ENCODE assay signal across 8 cellular contexts in the genomic region with DNA sequence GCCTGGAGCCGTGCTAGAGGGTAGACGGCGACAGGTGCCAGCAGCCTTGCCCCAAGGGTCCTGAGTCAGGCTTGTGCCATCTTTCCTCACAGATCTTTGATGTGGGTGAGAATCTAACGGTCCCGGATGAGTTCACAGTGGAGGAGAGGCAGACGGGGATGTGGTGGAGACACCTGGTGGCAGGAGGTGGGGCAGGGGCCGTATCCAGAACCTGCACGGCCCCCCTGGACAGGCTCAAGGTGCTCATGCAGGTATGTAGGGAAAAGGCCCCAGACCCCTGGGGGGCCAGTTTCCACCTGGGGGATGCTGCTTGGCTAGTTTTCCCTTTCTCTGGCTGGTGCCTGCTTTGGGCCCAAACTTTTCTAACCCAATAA. TPM values are rescaled to one million over a fixed set of nuclear protein-coding genes. Genes with fewer than 3 reads are reported as not detected.
A peak's percentile ranks its signal among the peaks of the same experiment; 100 is the strongest.
DNase-seq lines count a peak whose midpoint lies in the region; ATAC-seq, FAIRE-seq and TF ChIP-seq lines count a peak whose summit lies in the region.

No MANE protein-coding gene starts in this region.

- H3K9ac ChIP-seq in BLaER1 = peak overlapping the region; percentile 68

- H3K4me1 Mint-ChIP-seq in activated naive CD4-positive, alpha-beta T cell treated with anti-CD3 and anti-CD28 coated beads for 36 hours (ENCODE audit: low read depth) = peaks cover 39% of the 10 kb centered on the region

- no peaks in the 10 kb centered on the region for H3K9me3 ChIP-seq in BLaER1
- H3K9me3 ChIP-seq in mucosa of descending colon = no peaks in the 10 kb centered on the region
- no peaks in the 10 kb centered on the region for H3K9me3 ChIP-seq in tibial artery

- peak; percentile 76 for DNase-seq in activated naive CD4-positive, alpha-beta T cell treated with anti-CD3 and anti-CD28 coated beads for 36 hours
- DNase-seq in mucosa of descending colon (peak in 2 of 3 donors; percentile 42 to 47), HPDE6-E6E7 (ENCODE audit: extremely low spot score) (no peak), tibial artery (no peak), GM19239 (ENCODE audit: insufficient read length, low spot score) (no peak)

- H4K20me1 ChIP-seq in BLaER1 = peaks cover 56% of the 10 kb centered on the region

- H3K27me3 Mint-ChIP-seq in activated naive CD4-positive, alpha-beta T cell treated with anti-CD3 and anti-CD28 coated beads for 36 hours (ENCODE audit: low read depth) = no peaks in the 10 kb centered on the region

- peaks cover 79% of the 10 kb centered on the region for H3K4me1 ChIP-seq in BLaER1
- H3K4me1 ChIP-seq in mucosa of descending colon (ENCODE audit: low read depth) = peaks cover 34% of the 10 kb centered on the region
- H3K4me1 ChIP-seq in tibial artery = peaks cover 0 to 41% (median 30%) of the 10 kb centered on the region in 4 donors

- H3K4me2 ChIP-seq in BLaER1 = peak overlapping the region; percentile 82

- H3K27ac ChIP-seq in BLaER1 (peak overlapping the region; percentile 87), tibial artery (no peak overlapping the region)

- H3K36me3 ChIP-seq in BLaER1 (peaks cover 70% of the 10 kb centered on the region), mucosa of descending colon (ENCODE audit: low read depth) (peaks cover 20% of the 10 kb centered on the region), tibial artery (peaks cover 71 to 73% (median 72%) of the 10 kb centered on the region in 3 donors)

- no peak overlapping the region for H3K4me3 Mint-ChIP-seq in activated naive CD4-positive, alpha-beta T cell treated with anti-CD3 and anti-CD28 coated beads for 36 hours

- intact Hi-C loops in activated naive CD4-positive, alpha-beta T cell treated with anti-CD3 and anti-CD28 coated beads for 36 hours (cut with micrococcal nuclease) = loop anchor here (1.0 kb wide), 1 partner anchor 160 kb away; no protein-coding TSS in a partner anchor
- intact Hi-C loops in mucosa of descending colon (cut with DNase I, micrococcal nuclease) (no loop called here), tibial artery (cut with DNase I; ENCODE audit: low total_unique reads) (no loop called here)

- ATAC-seq in mucosa of descending colon (peak; percentile 6), GM18861 (IDR thresholded peaks at IDR 0.05; ENCODE audit: unreplicated experiment) (no peak)

- no peak for FAIRE-seq in GM19239 (lab: Jason Lieb, UNC)

- CTCF ChIA-PET in activated naive CD4-positive, alpha-beta T cell treated with anti-CD3 and anti-CD28 coated beads for 36 hours (lab: Charles Lee) = interaction anchor here (0.7 to 2.3 kb wide), 9 partner anchors 9 to 161 kb away, joined by 3 to 19 read pairs (median 4); no protein-coding TSS in a partner anchor

- no peaks in the 10 kb centered on the region for H3K9me3 Mint-ChIP-seq in activated naive CD4-positive, alpha-beta T cell treated with anti-CD3 and anti-CD28 coated beads for 36 hours

- H3K27me3 ChIP-seq in BLaER1 = no peaks in the 10 kb centered on the region
- no peaks in the 10 kb centered on the region for H3K27me3 ChIP-seq in tibial artery

- no peak overlapping the region for H3K4me3 ChIP-seq in BLaER1
- no peak overlapping the region for H3K4me3 ChIP-seq in mucosa of descending colon
- H3K4me3 ChIP-seq in tibial artery = no peak overlapping the region

- H3K36me3 Mint-ChIP-seq in activated naive CD4-positive, alpha-beta T cell treated with anti-CD3 and anti-CD28 coated beads for 36 hours (ENCODE audit: low read depth) = peaks cover 27% of the 10 kb centered on the region

- peak; percentile 48; the same call in 1 of the 2 replicates for TF ChIP-seq CTCF in LNCAP (IDR thresholded peaks at IDR 0.05)
- TF ChIP-seq CTCF in mucosa of descending colon (IDR thresholded peaks at IDR 0.05) = no peak
- TF ChIP-seq CTCF in tibial artery (IDR thresholded peaks at IDR 0.05) = no peak

- H3K27ac Mint-ChIP-seq in activated naive CD4-positive, alpha-beta T cell treated with anti-CD3 and anti-CD28 coated beads for 36 hours = peak overlapping the region; percentile 44

RNA-seq across cellular contexts. Expression of gene PTGES2, which starts 24.0 kb away (rescaled TPM):
- total RNA-seq in activated naive CD4-positive, alpha-beta T cell treated with anti-CD3 and anti-CD28 coated beads for 36 hours = 10 to 100 TPM; 47.6 to 48.4 TPM
- total RNA-seq in mucosa of descending colon = 10 to 100 TPM; 65.3 to 99.7 (median 90.6) TPM

RNA-seq across cellular contexts. Expression of gene SLC25A25, which starts 35.5 kb away (rescaled TPM):
- 10 to 100 TPM; 12.0 to 12.7 TPM for total RNA-seq in activated naive CD4-positive, alpha-beta T cell treated with anti-CD3 and anti-CD28 coated beads for 36 hours
- 10 to 100 TPM; 19.1 to 27.3 (median 21.3) TPM for total RNA-seq in mucosa of descending colon

RNA-seq across cellular contexts. Expression of gene NAIF1, which starts 36.5 kb away (rescaled TPM):
- total RNA-seq in activated naive CD4-positive, alpha-beta T cell treated with anti-CD3 and anti-CD28 coated beads for 36 hours = 10 to 100 TPM; 12.3 to 12.8 TPM
- 10 to 100 TPM; 10.4 to 12.6 (median 11.9) TPM for total RNA-seq in mucosa of descending colon

RNA-seq across cellular contexts. Expression of gene LCN2, which starts 45.7 kb away (rescaled TPM):
- total RNA-seq in activated naive CD4-positive, alpha-beta T cell treated with anti-CD3 and anti-CD28 coated beads for 36 hours = not detected
- total RNA-seq in mucosa of descending colon = 100 to 1,000 TPM in 1 of 3 donors, 10 to 100 TPM in 2; 16.8 to 456 (median 20.5) TPM

RNA-seq across cellular contexts. Expression of gene BBLN, which starts 56.5 kb away (rescaled TPM):
- 10 to 100 TPM; 73.3 to 77.7 TPM for total RNA-seq in activated naive CD4-positive, alpha-beta T cell treated with anti-CD3 and anti-CD28 coated beads for 36 hours
- total RNA-seq in mucosa of descending colon = 10 to 100 TPM; 33.7 to 46.8 (median 37.6) TPM

Comparison
In these comparisons a context has a peak if more than half of its experiments do, and no peak if none do; other contexts are left out.
1. DNase-seq: peak in activated naive CD4-positive, alpha-beta T cell treated with anti-CD3 and anti-CD28 coated beads for 36 hours (single experiment) and mucosa of descending colon (2 of 3); none in HPDE6-E6E7 (single experiment), tibial artery (0 of 2) and GM19239 (single experiment).